ENCODE assay signal across 14 cellular contexts in genomic region chr2:131016826-131017596, GRCh38.
DNase-seq lines count a peak whose midpoint lies in the region; ATAC-seq and TF ChIP-seq lines count a peak whose summit lies in the region.
"Had no signal": no experiment of that assay in that cellular context is flagged by ENCODE, and none has a peak within 500 bp of the region (broad histone marks: within the 10 kb centered on the region; RNA-seq: fewer than 3 reads in every experiment).

No MANE protein-coding gene starts in this region.

- peak overlapping the region; percentile 50 for H3K4me2 ChIP-seq in PC-9
- peak overlapping the region; percentile 58 for H3K4me2 ChIP-seq in osteoblast (ENCODE audit: insufficient read depth, low read length)

- peak overlapping the region; percentile 64 for H3K27ac ChIP-seq in PC-9
- peak overlapping the region; percentile 75 for H3K27ac ChIP-seq in osteoblast (ENCODE audit: low read depth, low read length)

- no peaks in the 10 kb centered on the region for H4K20me1 ChIP-seq in PC-9 (ENCODE audit: insufficient read depth)
- no peaks in the 10 kb centered on the region for H4K20me1 ChIP-seq in osteoblast (ENCODE audit: insufficient read depth, low read length)

- ATAC-seq in activated naive CD4-positive, alpha-beta T cell treated with anti-CD3 and anti-CD28 coated beads, Interleukin-2, amount 50 U/mL, for 72 hours, result no peak
- ATAC-seq in left colon, result no peak
- ATAC-seq: K562 had no signal

- no peaks in the 10 kb centered on the region for H3K27me3 ChIP-seq in PC-9 (ENCODE audit: insufficient read depth, low read depth)
- H3K27me3 ChIP-seq in osteoblast (ENCODE audit: insufficient read depth, low read length), result no peaks in the 10 kb centered on the region

- DNase-seq in DMS 273 (lab: John Stamatoyannopoulos, UW; ENCODE audit: unreplicated experiment) (peak; percentile 27), PC-9 (peak; percentile 60 to 79), epithelial cell of proximal tubule (ENCODE audit: low read depth) (peak; percentile 72), osteoblast (ENCODE audit: insufficient read length, low spot score, missing footprints) (peak; percentile 87), AML-193 (lab: John Stamatoyannopoulos, UW) (no peak), left colon (no peak)
- DNase-seq in activated naive CD4-positive, alpha-beta T cell treated with anti-CD3 and anti-CD28 coated beads, Interleukin-2, amount 50 U/mL, for 72 hours (ENCODE audit: low spot score in 2 of 2), result no peak
- DNase-seq in stimulated activated CD4-positive, alpha-beta T cell treated with anti-CD3 and anti-CD28 coated beads, Interleukin-4, amount 100 ng/mL, for 24 hours, result no peak
- DNase-seq: activated CD4-positive, alpha-beta T cell treated with anti-CD3 and anti-CD28 coated beads, Interleukin-2, amount 10 ng/mL, durations not matched to agents 24 days and 14 days; activated naive CD8-positive, alpha-beta T cell treated with anti-CD3 and anti-CD28 coated beads, Interleukin-2, amount 10 ng/mL, durations not matched to agents 7 days and 5 days; CD8-positive, alpha-beta memory T cell; erythroblast; retina had no signal

- H3K79me2 ChIP-seq in PC-9 (ENCODE audit: low read depth) (no peaks in the 10 kb centered on the region), osteoblast (ENCODE audit: insufficient read depth, low read length) (no peaks in the 10 kb centered on the region)

- H3K9me3 ChIP-seq in PC-9 (ENCODE audit: insufficient read depth, low read depth) (no peaks in the 10 kb centered on the region), osteoblast (ENCODE audit: low read depth, low read length) (no peaks in the 10 kb centered on the region)

- BruUV-seq in PC-9 (replicated peaks; lab: Mats Ljungman, UMichigan), result no TSS peak

- H3K36me3 Mint-ChIP-seq in activated naive CD4-positive, alpha-beta T cell treated with anti-CD3 and anti-CD28 coated beads, Interleukin-2, amount 50 U/mL, for 72 hours, result no peaks in the 10 kb centered on the region

- H3K27ac Mint-ChIP-seq in activated naive CD4-positive, alpha-beta T cell treated with anti-CD3 and anti-CD28 coated beads, Interleukin-2, amount 50 U/mL, for 72 hours, result no peak overlapping the region
- H3K27ac Mint-ChIP-seq: activated CD4-positive, alpha-beta T cell treated with anti-CD3 and anti-CD28 coated beads, Interleukin-2, amount 10 ng/mL, durations not matched to agents 24 days and 14 days; activated naive CD8-positive, alpha-beta T cell treated with anti-CD3 and anti-CD28 coated beads, Interleukin-2, amount 10 ng/mL, durations not matched to agents 7 days and 5 days had no signal

- CTCF ChIA-PET in PC-9 (lab: Charles Lee), result no interaction called here

- no peaks in the 10 kb centered on the region for H3K9me3 Mint-ChIP-seq in activated naive CD4-positive, alpha-beta T cell treated with anti-CD3 and anti-CD28 coated beads, Interleukin-2, amount 50 U/mL, for 72 hours

- intact Hi-C loops in PC-9 (cut with micrococcal nuclease; ENCODE audit: unreplicated experiment) (no loop called here), left colon (cut with DNase I, micrococcal nuclease) (no loop called here)

- H2AFZ ChIP-seq in PC-9 (no peak overlapping the region; the same call in 1 of the 2 replicates), osteoblast (ENCODE audit: low read length) (peak overlapping the region; percentile 5)

- POLR2A ChIA-PET in PC-9 (lab: Charles Lee; ENCODE audit: unreplicated experiment), result no interaction called here

- peaks cover 16% of the 10 kb centered on the region for H3F3A ChIP-seq in PC-9 (ENCODE audit: insufficient read depth, low read depth)

- H3K36me3 ChIP-seq in PC-9 (ENCODE audit: low read depth), result no peaks in the 10 kb centered on the region
- H3K36me3 ChIP-seq in osteoblast (ENCODE audit: insufficient read depth, low read length), result no peaks in the 10 kb centered on the region

- H3K4me3 ChIP-seq in PC-9, result peak overlapping the region; percentile 17; the same call in 1 of the 2 replicates
- no peak overlapping the region for H3K4me3 ChIP-seq in epithelial cell of proximal tubule (ENCODE audit: low read depth, low read length)
- peak overlapping the region; percentile 1 for H3K4me3 ChIP-seq in osteoblast (ENCODE audit: insufficient read depth, low read length)
- H3K4me3 ChIP-seq: K562 had no signal

- TF ChIP-seq CTCF in PC-9 (conservative IDR thresholded peaks at IDR 0.05) (no peak), epithelial cell of proximal tubule (conservative IDR thresholded peaks at IDR 0.05; ENCODE audit: low read depth, low read length) (no peak), osteoblast (IDR thresholded peaks at IDR 0.05; ENCODE audit: extremely low read depth, low read depth, low read length) (no peak)

- no peaks in the 10 kb centered on the region for H3K9me2 ChIP-seq in PC-9 (ENCODE audit: insufficient read depth)

- H3K4me1 ChIP-seq in PC-9 (replicated peaks; ENCODE audit: insufficient read depth) (peaks cover 20% of the 10 kb centered on the region), osteoblast (ENCODE audit: insufficient read depth, low read length) (peaks cover 19% of the 10 kb centered on the region)

Comparison
In these comparisons a context has a peak if more than half of its experiments do, and no peak if none do; other contexts are left out.
1. DNase-seq: peak in DMS 273 (single experiment), PC-9 (2 of 2), epithelial cell of proximal tubule (single experiment) and osteoblast (single experiment); none in activated naive CD4-positive, alpha-beta T cell treated with anti-CD3 and anti-CD28 coated beads, Interleukin-2, amount 50 U/mL, for 72 hours (0 of 2), stimulated activated CD4-positive, alpha-beta T cell treated with anti-CD3 and anti-CD28 coated beads, Interleukin-4, amount 100 ng/mL, for 24 hours (single experiment), AML-193 (0 of 2) and left colon (0 of 2).